In the genomic region with DNA sequence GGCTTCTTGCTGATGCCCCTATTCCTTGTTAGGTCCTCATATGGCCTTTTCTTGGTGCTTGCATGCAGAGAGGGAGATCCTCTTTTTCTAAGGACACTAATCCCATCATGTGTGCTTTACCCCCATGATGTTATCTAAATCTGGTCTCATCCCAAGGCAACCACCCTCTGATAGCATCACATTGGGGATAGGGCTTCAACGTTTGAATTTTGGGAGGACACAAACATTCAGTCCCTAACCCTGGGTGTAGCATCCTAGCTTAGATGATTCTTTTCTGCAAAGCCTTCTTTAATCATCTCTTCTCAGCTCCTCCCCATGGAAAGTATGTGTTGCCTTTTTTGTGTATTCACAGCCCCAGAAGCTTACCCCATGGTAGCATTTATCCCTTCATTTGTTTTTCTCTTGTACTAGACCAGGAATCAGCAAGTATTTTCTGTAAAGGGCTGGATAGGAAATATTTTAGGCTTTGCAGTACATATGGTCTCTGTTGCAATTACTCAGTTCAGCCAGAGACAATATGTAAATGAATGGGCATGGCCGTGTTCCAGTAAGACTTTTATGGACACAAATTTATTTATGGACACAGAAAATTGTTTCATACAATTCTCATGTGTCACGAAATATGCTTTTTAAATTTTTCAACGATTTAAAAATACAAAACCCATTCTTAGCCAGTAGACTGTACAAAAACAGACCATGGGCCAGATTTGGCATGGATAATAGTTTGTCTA, we compare ENCODE assay signal across 23 cellular contexts.
"Had no signal": no experiment of that assay in that cellular context is flagged by ENCODE, and none has a peak within 500 bp of the region (broad histone marks: within the 10 kb centered on the region; RNA-seq: fewer than 3 reads in every experiment).

No MANE protein-coding gene starts in this region.

- H3K36me3 ChIP-seq: breast epithelium had no signal

- ATAC-seq: activated T-helper 17 cell treated with anti-CD3 and anti-CD28 coated beads, Interleukin-2, amount 50 U/mL, for 72 hours; T-helper 17 cell; WTC11 had no signal

- H3K9me3 ChIP-seq: breast epithelium had no signal

- H3K4me1 ChIP-seq: breast epithelium had no signal

- DNase-seq: activated CD4-positive, alpha-beta T cell treated with anti-CD3 and anti-CD28 coated beads for 1 hour; activated CD4-positive, alpha-beta T cell treated with anti-CD3 and anti-CD28 coated beads, Interleukin-2, amount 10 ng/mL, durations not matched to agents 24 days and 14 days; activated CD4-positive, alpha-beta T cell treated with anti-CD3 and anti-CD28 coated beads, Interleukin-2, amount 50 U/mL, for 48 hours; activated CD8-positive, alpha-beta memory T cell treated with anti-CD3 and anti-CD28 coated beads for 24 hours; activated gamma-delta T cell; activated naive CD4-positive, alpha-beta T cell treated with anti-CD3 and anti-CD28 coated beads for 36 hours; activated T-cell treated with anti-CD3 and anti-CD28 coated beads, Interleukin-2, amount 50 U/mL, for 48 hours; caudate nucleus; KG1; NCI-H1092; NCI-H1417; NCI-H1930; NCI-H345; NCI-H510A; NCI-H526 treated with DMSO at 0.1 percent for 48 hours; NCI-H82; SIG-M5; T-helper 17 cell; T-helper 9 cell had no signal

- H3K4me1 Mint-ChIP-seq: activated CD4-positive, alpha-beta T cell treated with anti-CD3 and anti-CD28 coated beads, Interleukin-2, amount 10 ng/mL, durations not matched to agents 24 days and 14 days; activated T-helper 17 cell treated with anti-CD3 and anti-CD28 coated beads, Interleukin-2, amount 50 U/mL, for 72 hours; T-helper 17 cell had no signal

- H3K4me3 ChIP-seq: breast epithelium had no signal

- H3K27me3 ChIP-seq: breast epithelium had no signal

- H3K27me3 Mint-ChIP-seq: T-helper 17 cell had no signal

- H3K9me3 Mint-ChIP-seq: activated CD4-positive, alpha-beta T cell treated with anti-CD3 and anti-CD28 coated beads, Interleukin-2, amount 10 ng/mL, durations not matched to agents 24 days and 14 days; activated naive CD4-positive, alpha-beta T cell treated with anti-CD3 and anti-CD28 coated beads for 36 hours; activated T-helper 17 cell treated with anti-CD3 and anti-CD28 coated beads, Interleukin-2, amount 50 U/mL, for 72 hours; WTC11 had no signal

- H3K4me3 Mint-ChIP-seq: activated CD4-positive, alpha-beta T cell treated with anti-CD3 and anti-CD28 coated beads, Interleukin-2, amount 10 ng/mL, durations not matched to agents 24 days and 14 days; activated naive CD4-positive, alpha-beta T cell treated with anti-CD3 and anti-CD28 coated beads for 36 hours; activated naive CD8-positive, alpha-beta T cell; activated T-helper 17 cell treated with anti-CD3 and anti-CD28 coated beads, Interleukin-2, amount 50 U/mL, for 72 hours; T-helper 17 cell; WTC11 had no signal

- H3K27ac ChIP-seq: breast epithelium had no signal

- H3K36me3 Mint-ChIP-seq: activated naive CD8-positive, alpha-beta T cell; WTC11 had no signal

- H3K27ac Mint-ChIP-seq: activated CD4-positive, alpha-beta T cell treated with anti-CD3 and anti-CD28 coated beads, Interleukin-2, amount 10 ng/mL, durations not matched to agents 24 days and 14 days; activated naive CD4-positive, alpha-beta T cell treated with anti-CD3 and anti-CD28 coated beads for 36 hours; activated naive CD8-positive, alpha-beta T cell; activated T-helper 17 cell treated with anti-CD3 and anti-CD28 coated beads, Interleukin-2, amount 50 U/mL, for 72 hours; T-helper 17 cell; WTC11 had no signal
